7 cellular contexts compared by ENCODE assay signal in genomic region chr5:10577371-10578291, GRCh38. TPM values are rescaled to one million over a fixed set of nuclear protein-coding genes. Genes with fewer than 3 reads are reported as not detected.
DNase-seq lines count a peak whose midpoint lies in the region; ATAC-seq and TF ChIP-seq lines count a peak whose summit lies in the region.

No MANE protein-coding gene starts in this region.

- H3F3A ChIP-seq in PC-9 (ENCODE audit: insufficient read depth, low read depth), result no peaks in the 10 kb centered on the region; the same call in 1 of the 2 replicates

- 0 out of 2 replicates have a peak, but pooled peaks cover 12% of the 10 kb centered on the region for H3K79me2 ChIP-seq in PC-9 (ENCODE audit: low read depth)

- no peaks in the 10 kb centered on the region for H4K20me1 ChIP-seq in PC-9 (ENCODE audit: insufficient read depth)

- no peaks in the 10 kb centered on the region for H3K9me3 ChIP-seq in esophagus squamous epithelium
- H3K9me3 ChIP-seq in PC-9 (ENCODE audit: insufficient read depth, low read depth), result no peaks in the 10 kb centered on the region

- peaks cover 0 to 29% (median 22%) of the 10 kb centered on the region in 3 donors for H3K4me1 ChIP-seq in esophagus squamous epithelium
- peaks cover 16% of the 10 kb centered on the region for H3K4me1 ChIP-seq in PC-9 (replicated peaks; ENCODE audit: insufficient read depth)

- DNase-seq in esophagus squamous epithelium (lab: John Stamatoyannopoulos, UW) (no peak), PC-9 (no peak), NCI-H1930 (lab: John Stamatoyannopoulos, UW) (no peak)

- peaks cover 55% of the 10 kb centered on the region for H3K27me3 Mint-ChIP-seq in dendritic cell treated with granulocyte-macrophage colony-stimulating factor and Interleukin-4, amounts not matched to agents 40 ng/mL and 50 ng/mL, for 4 days
- no peaks in the 10 kb centered on the region for H3K27me3 Mint-ChIP-seq in stimulated activated memory B cell treated with anti-CD40 and anti-IgM and Interleukin-4, amounts not matched to agents 10 μg/mL and 1 μg/mL and 100 μg/mL, for 72 hours

- CTCF ChIA-PET in PC-9 (lab: Charles Lee), result interaction anchor here (1.0 kb wide), 1 partner anchor 124 kb away, joined by 3 read pairs; no protein-coding TSS in a partner anchor

- H3K4me3 Mint-ChIP-seq in dendritic cell treated with granulocyte-macrophage colony-stimulating factor and Interleukin-4, amounts not matched to agents 40 ng/mL and 50 ng/mL, for 4 days, result no peak overlapping the region
- peak overlapping the region; percentile 61 for H3K4me3 Mint-ChIP-seq in stimulated activated memory B cell treated with anti-CD40 and anti-IgM and Interleukin-4, amounts not matched to agents 10 μg/mL and 1 μg/mL and 100 μg/mL, for 72 hours

- TF ChIP-seq CTCF in esophagus squamous epithelium (IDR thresholded peaks at IDR 0.05) (no peak), PC-9 (conservative IDR thresholded peaks at IDR 0.05) (no peak)

- no peaks in the 10 kb centered on the region for H3K36me3 Mint-ChIP-seq in dendritic cell treated with granulocyte-macrophage colony-stimulating factor and Interleukin-4, amounts not matched to agents 40 ng/mL and 50 ng/mL, for 4 days (ENCODE audit: low read depth)
- peaks cover 51% of the 10 kb centered on the region for H3K36me3 Mint-ChIP-seq in stimulated activated memory B cell treated with anti-CD40 and anti-IgM and Interleukin-4, amounts not matched to agents 10 μg/mL and 1 μg/mL and 100 μg/mL, for 72 hours

- BruUV-seq in PC-9 (replicated peaks; lab: Mats Ljungman, UMichigan), result no TSS peak

- ATAC-seq in GM19438 (IDR thresholded peaks at IDR 0.05; ENCODE audit: low read depth, unreplicated experiment), result peak; percentile 58
- ATAC-seq in HG03108 (IDR thresholded peaks at IDR 0.05; ENCODE audit: unreplicated experiment), result peak; percentile 38
- peak; percentile 52 for ATAC-seq in stimulated activated memory B cell treated with anti-CD40 and anti-IgM and Interleukin-4, amounts not matched to agents 10 μg/mL and 1 μg/mL and 100 μg/mL, for 72 hours

- peaks cover 0 to under 1% (median 0%) of the 10 kb centered on the region in 4 donors for H3K27me3 ChIP-seq in esophagus squamous epithelium
- no peaks in the 10 kb centered on the region for H3K27me3 ChIP-seq in PC-9 (ENCODE audit: insufficient read depth, low read depth)

- no peaks in the 10 kb centered on the region for H3K9me3 Mint-ChIP-seq in dendritic cell treated with granulocyte-macrophage colony-stimulating factor and Interleukin-4, amounts not matched to agents 40 ng/mL and 50 ng/mL, for 4 days
- H3K9me3 Mint-ChIP-seq in stimulated activated memory B cell treated with anti-CD40 and anti-IgM and Interleukin-4, amounts not matched to agents 10 μg/mL and 1 μg/mL and 100 μg/mL, for 72 hours, result no peaks in the 10 kb centered on the region

- WGBS in esophagus squamous epithelium, 2 donors, result 49 to 68% methylated on average over 14 of the region's 18 CpGs

- peaks cover 45% of the 10 kb centered on the region for H3K4me1 Mint-ChIP-seq in dendritic cell treated with granulocyte-macrophage colony-stimulating factor and Interleukin-4, amounts not matched to agents 40 ng/mL and 50 ng/mL, for 4 days (ENCODE audit: low read depth)
- peaks cover 91% of the 10 kb centered on the region for H3K4me1 Mint-ChIP-seq in stimulated activated memory B cell treated with anti-CD40 and anti-IgM and Interleukin-4, amounts not matched to agents 10 μg/mL and 1 μg/mL and 100 μg/mL, for 72 hours

- no peak overlapping the region for H3K4me2 ChIP-seq in PC-9

- peak overlapping the region; percentile 41 for H3K27ac Mint-ChIP-seq in dendritic cell treated with granulocyte-macrophage colony-stimulating factor and Interleukin-4, amounts not matched to agents 40 ng/mL and 50 ng/mL, for 4 days
- H3K27ac Mint-ChIP-seq in stimulated activated memory B cell treated with anti-CD40 and anti-IgM and Interleukin-4, amounts not matched to agents 10 μg/mL and 1 μg/mL and 100 μg/mL, for 72 hours, result peak overlapping the region; percentile 72

- intact Hi-C loops in dendritic cell treated with granulocyte-macrophage colony-stimulating factor and Interleukin-4, amounts not matched to agents 40 ng/mL and 50 ng/mL, for 4 days (cut with micrococcal nuclease), result no loop called here
- intact Hi-C loops in esophagus squamous epithelium (cut with DNase I), result no loop called here
- intact Hi-C loops in PC-9 (cut with micrococcal nuclease; ENCODE audit: unreplicated experiment), result no loop called here

- POLR2A ChIA-PET in PC-9 (lab: Charles Lee; ENCODE audit: unreplicated experiment), result no interaction called here

- H3K4me3 ChIP-seq in esophagus squamous epithelium (no peak overlapping the region), PC-9 (no peak overlapping the region)

- H3K36me3 ChIP-seq in esophagus squamous epithelium (no peaks in the 10 kb centered on the region), PC-9 (ENCODE audit: low read depth) (no peaks in the 10 kb centered on the region)

- TF ChIP-seq POLR2A in esophagus squamous epithelium (IDR thresholded peaks at IDR 0.05), result no peak

- H2AFZ ChIP-seq in PC-9, result no peak overlapping the region

- no peaks in the 10 kb centered on the region for H3K9me2 ChIP-seq in PC-9 (ENCODE audit: insufficient read depth)

- peak overlapping the region in 2 of 4 donors; percentile 32 to 34 for H3K27ac ChIP-seq in esophagus squamous epithelium
- H3K27ac ChIP-seq in PC-9, result no peak overlapping the region

RNA-seq across cellular contexts. Expression of gene ANKRD33B, which starts 13.8 kb away (rescaled TPM):
- total RNA-seq in esophagus squamous epithelium (1 to 10 TPM in 2 of 4 donors, under 1 TPM in 2; 0.57 to 6.5 (median 1.7) TPM), PC-9 (2021) (32.1 and 37.4 TPM in 2 replicates)
